12 cellular contexts compared by ENCODE assay signal in the genomic region with DNA sequence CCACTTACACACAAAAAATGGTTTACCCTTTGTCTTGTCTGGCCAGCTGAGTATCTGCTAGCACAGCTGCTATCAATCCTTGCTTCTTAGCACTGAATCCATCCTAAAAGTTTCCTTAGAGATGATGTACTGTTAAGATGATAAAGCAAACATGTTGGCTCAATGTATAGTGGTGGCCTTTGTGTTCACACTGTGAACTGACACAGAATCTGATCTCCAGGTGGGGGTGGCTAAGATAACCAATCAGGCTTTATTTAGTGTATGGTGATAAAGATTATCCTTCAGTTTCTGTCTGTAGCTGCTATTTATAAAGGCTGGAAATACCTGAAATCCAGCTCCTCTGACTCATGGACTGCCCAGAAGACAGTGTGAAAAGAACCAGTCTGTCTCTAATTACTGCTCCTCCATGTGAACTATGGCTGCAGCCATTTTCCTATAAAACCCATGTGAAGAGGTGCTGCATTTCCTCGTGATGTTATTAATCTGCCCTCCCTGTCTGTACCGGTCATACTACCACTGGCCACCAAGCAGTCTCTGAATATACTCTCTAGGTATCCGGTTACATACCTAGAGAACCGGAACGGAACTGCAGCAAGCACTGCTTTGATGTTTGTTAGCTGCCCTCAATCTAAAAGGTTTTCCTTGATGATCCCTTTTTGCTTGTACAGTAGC.
DNase-seq lines count a peak whose midpoint lies in the region; ATAC-seq and TF ChIP-seq lines count a peak whose summit lies in the region.
"Had no signal": no experiment of that assay in that cellular context is flagged by ENCODE, and none has a peak within 500 bp of the region (broad histone marks: within the 10 kb centered on the region; RNA-seq: fewer than 3 reads in every experiment).

No MANE protein-coding gene starts in this region.

- no peaks in the 10 kb centered on the region for H3K36me3 ChIP-seq in breast epithelium
- no peaks in the 10 kb centered on the region for H3K36me3 ChIP-seq in heart right ventricle
- H3K36me3 ChIP-seq in uterus, result no peaks in the 10 kb centered on the region
- H3K36me3 ChIP-seq: BLaER1, esophagus squamous epithelium had no signal

- POLR2A ChIA-PET in MCF 10A (lab: Yijun Ruan, JAX), result no interaction called here

- no peaks in the 10 kb centered on the region for H3K27me3 ChIP-seq in breast epithelium
- H3K27me3 ChIP-seq in heart right ventricle, result no peaks in the 10 kb centered on the region
- H3K27me3 ChIP-seq in uterus, result no peaks in the 10 kb centered on the region
- H3K27me3 ChIP-seq: BLaER1, esophagus squamous epithelium had no signal

- H3K4me3 ChIP-seq in breast epithelium (peak overlapping the region in 1 of 3 donors; percentile 30), heart right ventricle (no peak overlapping the region), uterus (peak overlapping the region in 1 of 2 donors; percentile 7)
- H3K4me3 ChIP-seq: BLaER1, esophagus squamous epithelium had no signal

- no TSS peak for BruUV-seq in MCF 10A (replicated peaks; lab: Mats Ljungman, UMichigan)

- H3K27ac Mint-ChIP-seq in MCF 10A (ENCODE audit: low read depth, unreplicated experiment), result no peak overlapping the region
- H3K27ac Mint-ChIP-seq: naive thymus-derived CD4-positive, alpha-beta T cell had no signal

- no peaks in the 10 kb centered on the region for H3K27me3 Mint-ChIP-seq in MCF 10A (ENCODE audit: insufficient read depth, unreplicated experiment)

- no peak overlapping the region for H3K4me3 Mint-ChIP-seq in MCF 10A (ENCODE audit: unreplicated experiment)
- H3K4me3 Mint-ChIP-seq: naive thymus-derived CD4-positive, alpha-beta T cell had no signal

- TF ChIP-seq POLR2A in breast epithelium (IDR thresholded peaks at IDR 0.05) (no peak), uterus (IDR thresholded peaks at IDR 0.05) (no peak)

- H3K4me1 ChIP-seq in breast epithelium (no peaks in the 10 kb centered on the region), heart right ventricle (peaks cover 5 to 67% (median 40%) of the 10 kb centered on the region in 9 donors), uterus (no peaks in the 10 kb centered on the region)
- H3K4me1 ChIP-seq: BLaER1 had no signal

- no peak for TF ChIP-seq CTCF in MCF 10A (IDR thresholded peaks at IDR 0.05; ENCODE audit: unreplicated experiment)
- TF ChIP-seq CTCF in breast epithelium (IDR thresholded peaks at IDR 0.05), result no peak
- TF ChIP-seq CTCF in heart right ventricle (IDR thresholded peaks at IDR 0.05), result peak in 1 of 9 donors; percentile 6
- peak in 1 of 4 experiments; percentile 11 for TF ChIP-seq CTCF in uterus (IDR thresholded peaks at IDR 0.05)

- DNase-seq in MCF 10A (ENCODE audit: unreplicated experiment) (peak; percentile 5), breast epithelium (ENCODE audit: low spot score in 2 of 2) (no peak), SK-N-DZ (ENCODE audit: low spot score) (peak; percentile 16), heart right ventricle (no peak), uterus (no peak), ecto neural progenitor cell (ENCODE audit: low spot score) (no peak)
- DNase-seq: esophagus squamous epithelium; MM.1S; naive thymus-derived CD4-positive, alpha-beta T cell had no signal

- peak in 7 of 8 donors; percentile 15 to 64 (median 35) for ATAC-seq in heart right ventricle
- ATAC-seq in HG02678 (IDR thresholded peaks at IDR 0.05; ENCODE audit: unreplicated experiment), result no peak
- no peak for ATAC-seq in HG03108 (IDR thresholded peaks at IDR 0.05; ENCODE audit: unreplicated experiment)
- ATAC-seq: naive thymus-derived CD4-positive, alpha-beta T cell had no signal

- no peaks in the 10 kb centered on the region for H3K9me3 Mint-ChIP-seq in MCF 10A (ENCODE audit: unreplicated experiment)

- peak overlapping the region in 1 of 2 donors; percentile 34 for H3K27ac ChIP-seq in breast epithelium
- peak overlapping the region in 3 of 10 donors; percentile 9 to 61 (median 10) for H3K27ac ChIP-seq in heart right ventricle
- H3K27ac ChIP-seq in uterus, result peak overlapping the region; percentile 51 to 52
- H3K27ac ChIP-seq: BLaER1 had no signal

- no peaks in the 10 kb centered on the region for H3K36me3 Mint-ChIP-seq in MCF 10A (ENCODE audit: insufficient read depth, unreplicated experiment)
- H3K36me3 Mint-ChIP-seq: naive thymus-derived CD4-positive, alpha-beta T cell had no signal

- WGBS in heart right ventricle, 2 donors, result 41 to 56% methylated on average over 5 of the region's 5 CpGs

- CTCF ChIA-PET in MCF 10A (lab: Yijun Ruan, JAX), result interaction anchor here (0.6 to 1.0 kb wide), 2 partner anchors 11 to 1338 kb away, joined by 3 read pairs; no protein-coding TSS in a partner anchor

- peaks cover 7% of the 10 kb centered on the region for H3K4me1 Mint-ChIP-seq in MCF 10A (ENCODE audit: insufficient read depth, unreplicated experiment)
- H3K4me1 Mint-ChIP-seq: naive thymus-derived CD4-positive, alpha-beta T cell had no signal

- H3K9me3 ChIP-seq in breast epithelium (no peaks in the 10 kb centered on the region), heart right ventricle (no peaks in the 10 kb centered on the region), uterus (no peaks in the 10 kb centered on the region)
- H3K9me3 ChIP-seq: BLaER1, esophagus squamous epithelium had no signal

- intact Hi-C loops in MCF 10A (cut with micrococcal nuclease), result no loop called here
- intact Hi-C loops in breast epithelium (cut with DNase I; ENCODE audit: low total_unique reads), result loop anchor here (2.0 kb wide), 1 partner anchor 20 kb away; no protein-coding TSS in a partner anchor
- intact Hi-C loops in heart right ventricle (cut with DNase I), result no loop called here
- intact Hi-C loops in uterus (cut with DNase I; ENCODE audit: low total_unique reads), result no loop called here

Comparison
In these comparisons a context has a peak if more than half of its experiments do, and no peak if none do; other contexts are left out.
1. DNase-seq: peak in MCF 10A (single experiment) and SK-N-DZ (single experiment); none in breast epithelium (0 of 2), heart right ventricle (0 of 2), uterus (0 of 2) and ecto neural progenitor cell (single experiment).
2. ATAC-seq: peak in heart right ventricle (7 of 8); none in HG02678 (single experiment) and HG03108 (single experiment).